In the genomic region with DNA sequence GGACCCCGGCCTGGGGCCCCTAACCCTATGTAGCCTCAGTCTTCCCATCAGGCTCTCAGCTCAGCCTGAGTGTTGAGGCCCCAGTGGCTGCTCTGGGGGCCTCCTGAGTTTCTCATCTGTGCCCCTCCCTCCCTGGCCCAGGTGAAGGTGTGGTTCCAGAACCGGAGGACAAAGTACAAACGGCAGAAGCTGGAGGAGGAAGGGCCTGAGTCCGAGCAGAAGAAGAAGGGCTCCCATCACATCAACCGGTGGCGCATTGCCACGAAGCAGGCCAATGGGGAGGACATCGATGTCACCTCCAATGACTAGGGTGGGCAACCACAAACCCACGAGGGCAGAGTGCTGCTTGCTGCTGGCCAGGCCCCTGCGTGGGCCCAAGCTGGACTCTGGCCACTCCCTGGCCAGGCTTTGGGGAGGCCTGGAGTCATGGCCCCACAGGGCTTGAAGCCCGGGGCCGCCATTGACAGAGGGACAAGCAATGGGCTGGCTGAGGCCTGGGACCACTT, we compare ENCODE assay signal across 25 cellular contexts. TPM values are rescaled to one million over a fixed set of nuclear protein-coding genes. Genes with fewer than 3 reads are reported as not detected.
A peak's percentile ranks its signal among the peaks of the same experiment; 100 is the strongest.
DNase-seq lines count a peak whose midpoint lies in the region; ATAC-seq, FAIRE-seq and TF ChIP-seq lines count a peak whose summit lies in the region.
"Had no signal": no experiment of that assay in that cellular context is flagged by ENCODE, and none has a peak within 500 bp of the region (broad histone marks: within the 10 kb centered on the region; RNA-seq: fewer than 3 reads in every experiment).

No MANE protein-coding gene starts in this region.

- no peak for TF ChIP-seq POLR2A in right lobe of liver (IDR thresholded peaks at IDR 0.05)

- H3K27ac Mint-ChIP-seq in activated naive CD8-positive, alpha-beta T cell treated with anti-CD3 and anti-CD28 coated beads, Interleukin-2, amount 10 ng/mL, durations not matched to agents 7 days and 5 days: no peak overlapping the region
- H3K27ac Mint-ChIP-seq in activated naive CD8-positive, alpha-beta T cell treated with anti-CD3 and anti-CD28 coated beads, Interleukin-2, amount 50 U/mL, for 24 hours: no peak overlapping the region
- H3K27ac Mint-ChIP-seq in chondrocyte (ENCODE audit: unreplicated experiment): no peak overlapping the region
- H3K27ac Mint-ChIP-seq: CD4-positive, CD25-positive, alpha-beta regulatory T cell had no signal

- TF ChIP-seq CTCF in chondrocyte (IDR thresholded peaks at IDR 0.05) (no peak), right lobe of liver (IDR thresholded peaks at IDR 0.05) (no peak)

- peaks cover 20% of the 10 kb centered on the region for H3K4me1 Mint-ChIP-seq in activated naive CD8-positive, alpha-beta T cell treated with anti-CD3 and anti-CD28 coated beads, Interleukin-2, amount 10 ng/mL, durations not matched to agents 7 days and 5 days
- no peaks in the 10 kb centered on the region for H3K4me1 Mint-ChIP-seq in activated naive CD8-positive, alpha-beta T cell treated with anti-CD3 and anti-CD28 coated beads, Interleukin-2, amount 50 U/mL, for 24 hours
- no peaks in the 10 kb centered on the region for H3K4me1 Mint-ChIP-seq in chondrocyte (ENCODE audit: low read depth)
- H3K4me1 Mint-ChIP-seq: CD4-positive, CD25-positive, alpha-beta regulatory T cell had no signal

- no peaks in the 10 kb centered on the region for H3K36me3 Mint-ChIP-seq in activated naive CD8-positive, alpha-beta T cell treated with anti-CD3 and anti-CD28 coated beads, Interleukin-2, amount 10 ng/mL, durations not matched to agents 7 days and 5 days
- H3K36me3 Mint-ChIP-seq in activated naive CD8-positive, alpha-beta T cell treated with anti-CD3 and anti-CD28 coated beads, Interleukin-2, amount 50 U/mL, for 24 hours (ENCODE audit: low read depth): no peaks in the 10 kb centered on the region
- no peaks in the 10 kb centered on the region for H3K36me3 Mint-ChIP-seq in chondrocyte (ENCODE audit: low read depth)
- H3K36me3 Mint-ChIP-seq: CD4-positive, CD25-positive, alpha-beta regulatory T cell had no signal

- peaks cover 7% of the 10 kb centered on the region for H3K27me3 Mint-ChIP-seq in activated naive CD8-positive, alpha-beta T cell treated with anti-CD3 and anti-CD28 coated beads, Interleukin-2, amount 10 ng/mL, durations not matched to agents 7 days and 5 days
- H3K27me3 Mint-ChIP-seq in activated naive CD8-positive, alpha-beta T cell treated with anti-CD3 and anti-CD28 coated beads, Interleukin-2, amount 50 U/mL, for 24 hours: peaks cover 12% of the 10 kb centered on the region
- H3K27me3 Mint-ChIP-seq in chondrocyte (ENCODE audit: low read depth): peaks cover 37% of the 10 kb centered on the region

- WGBS in right lobe of liver (ENCODE audit: insufficient coverage, low coverage, low lambda C conversion rate, missing lambda C conversion rate): 67% methylated on average over 1 of the region's 12 CpGs
- WGBS in small intestine, 3 donors: 38 to 76% (median 61%) methylated on average over 10 to 12 of the region's 12 CpGs

- intact Hi-C loops in right lobe of liver (cut with DNase I): no loop called here

- no peaks in the 10 kb centered on the region for H3K9me3 ChIP-seq in right lobe of liver
- no peaks in the 10 kb centered on the region for H3K9me3 ChIP-seq in small intestine (ENCODE audit: control insufficient read depth, low read depth)
- H3K9me3 ChIP-seq: BE2C, SJCRH30 had no signal

- FAIRE-seq in small intestine (lab: Jason Lieb, UNC): no peak
- FAIRE-seq: GM18507, HTR-8/SVneo had no signal

- H3K4me3 ChIP-seq in right lobe of liver (no peak overlapping the region), small intestine (ENCODE audit: low read depth in 1 of 2, low read length in 2 of 2) (no peak overlapping the region)
- H3K4me3 ChIP-seq: SJCRH30 had no signal

- no peaks in the 10 kb centered on the region for H3K36me3 ChIP-seq in right lobe of liver
- H3K36me3 ChIP-seq in small intestine (ENCODE audit: control insufficient read depth in 2 of 2, insufficient read depth in 2 of 2, low read length in 2 of 2): no peaks in the 10 kb centered on the region
- H3K36me3 ChIP-seq: BE2C, SJCRH30 had no signal

- in situ Hi-C loops in G401 (cut with HindIII; ENCODE audit: low sequenced_read_pairs): no loop called here

- no peak overlapping the region for H3K4me3 Mint-ChIP-seq in activated naive CD8-positive, alpha-beta T cell treated with anti-CD3 and anti-CD28 coated beads, Interleukin-2, amount 10 ng/mL, durations not matched to agents 7 days and 5 days
- H3K4me3 Mint-ChIP-seq in activated naive CD8-positive, alpha-beta T cell treated with anti-CD3 and anti-CD28 coated beads, Interleukin-2, amount 50 U/mL, for 24 hours: no peak overlapping the region
- no peak overlapping the region for H3K4me3 Mint-ChIP-seq in chondrocyte (ENCODE audit: unreplicated experiment)
- H3K4me3 Mint-ChIP-seq: CD4-positive, CD25-positive, alpha-beta regulatory T cell had no signal

- H3K9me3 Mint-ChIP-seq in activated naive CD8-positive, alpha-beta T cell treated with anti-CD3 and anti-CD28 coated beads, Interleukin-2, amount 10 ng/mL, durations not matched to agents 7 days and 5 days: no peaks in the 10 kb centered on the region
- no peaks in the 10 kb centered on the region for H3K9me3 Mint-ChIP-seq in activated naive CD8-positive, alpha-beta T cell treated with anti-CD3 and anti-CD28 coated beads, Interleukin-2, amount 50 U/mL, for 24 hours
- no peaks in the 10 kb centered on the region for H3K9me3 Mint-ChIP-seq in chondrocyte (ENCODE audit: low read depth)
- H3K9me3 Mint-ChIP-seq: CD4-positive, CD25-positive, alpha-beta regulatory T cell had no signal

- H3K4me1 ChIP-seq in right lobe of liver (no peaks in the 10 kb centered on the region), small intestine (ENCODE audit: control insufficient read depth in 2 of 2, insufficient read depth in 1 of 2, low read depth in 1 of 2, low read length in 1 of 2) (no peaks in the 10 kb centered on the region)
- H3K4me1 ChIP-seq: BE2C had no signal

- H3K27ac ChIP-seq in right lobe of liver (no peak overlapping the region), small intestine (ENCODE audit: low read depth in 1 of 2, low read length in 1 of 2) (no peak overlapping the region)
- H3K27ac ChIP-seq: 22Rv1, SJCRH30 had no signal

- DNase-seq in activated naive CD8-positive, alpha-beta T cell treated with anti-CD3 and anti-CD28 coated beads, Interleukin-2, amount 10 ng/mL, durations not matched to agents 7 days and 5 days: peak; percentile 26
- DNase-seq in activated naive CD8-positive, alpha-beta T cell treated with anti-CD3 and anti-CD28 coated beads, Interleukin-2, amount 50 U/mL, for 24 hours: no peak
- DNase-seq in chondrocyte (ENCODE audit: low spot score): peak; percentile 83
- peak in 2 of 3 donors; percentile 12 to 42 for DNase-seq in right lobe of liver
- DNase-seq in small intestine: peak; percentile 79
- no peak for DNase-seq in G401 (ENCODE audit: low spot score)
- DNase-seq in OCI-M2 (lab: John Stamatoyannopoulos, UW; ENCODE audit: unreplicated experiment): no peak
- DNase-seq in T-helper 9 cell: no peak
- DNase-seq: ACHN; BE2C; CD4-positive, CD25-positive, alpha-beta regulatory T cell; DMS153; H7; KBM-7; MM.1S; NCI-H2029; NCI-H526 treated with DMSO at 0.1 percent for 48 hours; OCI-M1; SJCRH30 had no signal

- no peak for ATAC-seq in activated naive CD8-positive, alpha-beta T cell treated with anti-CD3 and anti-CD28 coated beads, Interleukin-2, amount 10 ng/mL, durations not matched to agents 7 days and 5 days (ENCODE audit: low read depth)
- ATAC-seq in activated naive CD8-positive, alpha-beta T cell treated with anti-CD3 and anti-CD28 coated beads, Interleukin-2, amount 50 U/mL, for 24 hours: no peak
- no peak for ATAC-seq in right lobe of liver
- ATAC-seq: SK-N-SH treated with all-trans-retinoic acid at 6 μM for 48 hours had no signal

- POLR2A ChIA-PET in activated naive CD8-positive, alpha-beta T cell treated with anti-CD3 and anti-CD28 coated beads, Interleukin-2, amount 10 ng/mL, durations not matched to agents 7 days and 5 days (lab: Charles Lee): interaction anchor here (1.9 kb wide), 1 partner anchor 20 kb away, joined by 7 read pairs; no protein-coding TSS in a partner anchor

- H3K27me3 ChIP-seq in right lobe of liver (no peaks in the 10 kb centered on the region), small intestine (ENCODE audit: control insufficient read depth in 2 of 2, insufficient read depth in 2 of 2, low read length in 2 of 2) (peaks cover 3 to 9% of the 10 kb centered on the region in 2 donors)
- H3K27me3 ChIP-seq: BE2C, SJCRH30 had no signal

RNA-seq across cellular contexts. Expression of a gene that starts 16.4 kb away (rescaled TPM):
- total RNA-seq in activated naive CD8-positive, alpha-beta T cell treated with anti-CD3 and anti-CD28 coated beads, Interleukin-2, amount 10 ng/mL, durations not matched to agents 7 days and 5 days: not detected
- total RNA-seq in chondrocyte (not detected in 3 replicates), right lobe of liver (under 1 TPM in 3 of 6 experiments, not detected in 3; 0.25 to 0.49 (median 0.29) TPM)
- 1 to 10 TPM in 2 of 3 donors, under 1 TPM in 1; 0.46 to 4.9 (median 1.6) TPM for polyA plus RNA-seq in small intestine
- not detected in 2 replicates for total RNA-seq in G401 (2014; rRNA removed; shearing (Covaris generic))
- total RNA-seq: CD4-positive, CD25-positive, alpha-beta regulatory T cell; LHCN-M2; NCI-H460; SJCRH30 had no signal
- polyA plus RNA-seq: CD4-positive, CD25-positive, alpha-beta regulatory T cell had no signal

RNA-seq across cellular contexts. Expression of a gene that starts 46.5 kb away (rescaled TPM):
- under 1 TPM; 0.60 to 0.80 TPM for total RNA-seq in activated naive CD8-positive, alpha-beta T cell treated with anti-CD3 and anti-CD28 coated beads, Interleukin-2, amount 10 ng/mL, durations not matched to agents 7 days and 5 days
- total RNA-seq in chondrocyte: 8.9 to 13.5 TPM (median 12.8 TPM) in 3 replicates
- total RNA-seq in right lobe of liver: 10 to 100 TPM; 48.6 to 90.2 (median 68.5) TPM
- 10 to 100 TPM; 44.2 to 50.0 (median 44.5) TPM for polyA plus RNA-seq in small intestine
- total RNA-seq in G401 (2014; rRNA removed; shearing (Covaris generic)): 55.9 and 65.8 TPM in 2 replicates
- total RNA-seq: CD4-positive, CD25-positive, alpha-beta regulatory T cell had no signal

Comparison
In these comparisons a context has a peak if more than half of its experiments do, and no peak if none do; other contexts are left out.
1. DNase-seq: peak in activated naive CD8-positive, alpha-beta T cell treated with anti-CD3 and anti-CD28 coated beads, Interleukin-2, amount 10 ng/mL, durations not matched to agents 7 days and 5 days (single experiment), chondrocyte (single experiment), right lobe of liver (2 of 3) and small intestine (single experiment); none in activated naive CD8-positive, alpha-beta T cell treated with anti-CD3 and anti-CD28 coated beads, Interleukin-2, amount 50 U/mL, for 24 hours (single experiment), G401 (single experiment), OCI-M2 (single experiment) and T-helper 9 cell (single experiment).